In genomic region chr7:128809363-128809762, GRCh38 we compare ENCODE assay signal across 1 cellular context.
TF ChIP-seq lines count a peak whose summit lies in the region.

No MANE protein-coding gene starts in this region.

TF ChIP-seq in K562, 482 proteins besides CTCF, POLR2A, EP300 and RAD21:
- no peak for TF ChIP-seq GTF3C2 (IDR thresholded peaks at IDR 0.05; ENCODE audit: borderline replicate concordance, extremely low read depth, insufficient read length)
- TF ChIP-seq FOXK2 (conservative IDR thresholded peaks at IDR 0.05 in 1 of 2, IDR thresholded peaks at IDR 0.05 in 1 of 2; ENCODE audit: low read depth in 2 of 2) = no peak
- no peak for TF ChIP-seq ZNF146 (CRISPR knock-in tag; IDR thresholded peaks at IDR 0.05; ENCODE audit: unreplicated experiment)
- peak; percentile 34; the same call in 1 of the 2 replicates for TF ChIP-seq EGR1 (conservative IDR thresholded peaks at IDR 0.05)
TF ChIP-seq in K562: peak in this region for 1.
